In the genomic region with DNA sequence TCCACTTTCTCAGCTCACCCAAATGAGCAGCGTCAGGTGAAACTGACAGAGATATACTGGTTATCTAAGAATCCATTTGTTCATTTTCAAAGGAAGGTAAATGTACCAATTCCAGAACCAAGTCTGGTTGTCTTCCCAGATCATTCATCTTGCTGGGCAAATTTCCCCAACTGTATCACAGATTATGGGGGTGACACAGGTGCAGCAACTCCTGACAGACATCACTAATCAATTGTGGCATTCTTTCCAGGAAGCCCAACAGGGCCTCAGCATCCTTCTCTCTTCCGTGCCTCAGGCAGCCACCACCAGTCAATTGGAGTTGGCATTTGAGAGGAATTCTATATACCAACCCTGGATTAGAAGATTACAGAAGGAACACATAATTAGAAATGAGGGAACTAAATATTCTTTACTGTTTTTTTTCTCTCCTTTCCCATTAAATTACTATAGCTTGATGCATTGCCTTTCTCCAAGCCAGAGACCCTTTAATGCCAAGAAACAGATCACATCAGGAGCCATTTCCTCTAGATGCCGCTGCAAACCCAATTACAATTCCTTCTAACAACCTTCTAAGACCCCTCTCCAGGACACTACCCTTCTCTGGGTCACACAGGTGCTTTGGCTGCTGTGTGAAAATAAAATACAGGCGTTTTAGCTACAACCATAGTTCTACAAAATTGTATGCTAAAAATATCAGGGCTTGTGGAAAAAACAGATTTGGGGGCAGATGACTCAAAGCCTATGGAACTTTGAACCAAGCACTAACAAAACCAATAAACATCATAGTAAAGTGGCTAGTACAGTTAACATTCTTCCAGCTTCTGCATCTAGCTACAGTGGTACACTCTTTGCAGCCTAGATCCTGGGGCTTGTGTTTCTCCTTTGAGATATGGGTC, we compare ENCODE assay signal across 15 cellular contexts.
DNase-seq lines count a peak whose midpoint lies in the region; ATAC-seq, FAIRE-seq and TF ChIP-seq lines count a peak whose summit lies in the region.
"Had no signal": no experiment of that assay in that cellular context is flagged by ENCODE, and none has a peak within 500 bp of the region (broad histone marks: within the 10 kb centered on the region; RNA-seq: fewer than 3 reads in every experiment).

No MANE protein-coding gene starts in this region.

- peaks cover 41% of the 10 kb centered on the region for H3K4me1 Mint-ChIP-seq in activated T-helper 1 cell treated with anti-CD3 and anti-CD28 coated beads, Interleukin-12 subunit alpha, Interleukin-12 subunit beta, Interleukin-2, Interleukin-4 antibody, amounts not matched to agents 30 ng/mL and 10 ng/mL and 1 ng/mL, durations not matched to agents 14 hours and 24 hours and 36 hours (ENCODE audit: low read depth)
- peaks cover 9% of the 10 kb centered on the region for H3K4me1 Mint-ChIP-seq in activated T-cell treated with anti-CD3 and anti-CD28 coated beads, Interleukin-2, amount 50 U/mL, for 72 hours (ENCODE audit: low read depth)

- no peaks in the 10 kb centered on the region for H3K36me3 Mint-ChIP-seq in activated T-helper 1 cell treated with anti-CD3 and anti-CD28 coated beads, Interleukin-12 subunit alpha, Interleukin-12 subunit beta, Interleukin-2, Interleukin-4 antibody, amounts not matched to agents 30 ng/mL and 10 ng/mL and 1 ng/mL, durations not matched to agents 14 hours and 24 hours and 36 hours (ENCODE audit: low read depth)
- no peaks in the 10 kb centered on the region for H3K36me3 Mint-ChIP-seq in activated T-cell treated with anti-CD3 and anti-CD28 coated beads, Interleukin-2, amount 50 U/mL, for 72 hours (ENCODE audit: insufficient read depth in 2 of 2)
- H3K36me3 Mint-ChIP-seq: CD4-positive, alpha-beta memory T cell had no signal

- H3K27me3 ChIP-seq in IMR-90 (ENCODE audit: control insufficient read depth, insufficient read depth, low read length): no peaks in the 10 kb centered on the region
- H3K27me3 ChIP-seq in Panc1 (ENCODE audit: control insufficient read depth, insufficient read depth, low read length): no peaks in the 10 kb centered on the region
- H3K27me3 ChIP-seq in mesenchymal stem cell (ENCODE audit: control insufficient read depth in 1 of 2, insufficient read depth in 1 of 2, low read length in 2 of 2): no peaks in the 10 kb centered on the region
- H3K27me3 ChIP-seq in HepG2 (ENCODE audit: control insufficient read depth in 1 of 2, insufficient read depth in 2 of 2, low read length in 2 of 2): no peaks in the 10 kb centered on the region

- no peak overlapping the region for H2BK12ac ChIP-seq in mesenchymal stem cell (ENCODE audit: low read length in 2 of 2)

- TF ChIP-seq RAD21 in IMR-90 (IDR thresholded peaks at IDR 0.05; ENCODE audit: low read length) (no peak), HepG2 (CRISPR knock-in tag; IDR thresholded peaks at IDR 0.05) (no peak)

- no peak overlapping the region for H3K9ac ChIP-seq in IMR-90 (ENCODE audit: low read depth, low read length)
- H3K9ac ChIP-seq in mesenchymal stem cell (ENCODE audit: low read length): no peak overlapping the region
- no peak overlapping the region for H3K9ac ChIP-seq in HepG2 (ENCODE audit: insufficient read depth, low read depth, low read length)
- H3K9ac ChIP-seq: SK-N-SH had no signal

- POLR2A ChIA-PET in IMR-90 (lab: Charles Lee; ENCODE audit: unreplicated experiment): no interaction called here
- POLR2A ChIA-PET in Panc1 (lab: Charles Lee): no interaction called here
- POLR2A ChIA-PET in HepG2 (lab: Yijun Ruan, JAX): no interaction called here

- no peak for TF ChIP-seq POLR2A in IMR-90 (IDR thresholded peaks at IDR 0.05; ENCODE audit: low read depth, low read length)
- TF ChIP-seq POLR2A in HepG2 (IDR thresholded peaks at IDR 0.05; ENCODE audit: insufficient read depth in 1 of 2, low read depth in 2 of 2, low read length in 2 of 2): no peak

- peak overlapping the region in 1 of 2 experiments; percentile 37; a peak in 1 of 4 replicates for H4K8ac ChIP-seq in IMR-90 (ENCODE audit: low read depth in 2 of 2, low read length in 2 of 2)
- no peak overlapping the region for H4K8ac ChIP-seq in mesenchymal stem cell (ENCODE audit: low read length)

- DNase-seq in ELF-1 (ENCODE audit: low read depth, low spot score) (peak; percentile 11), IMR-90 (peak; percentile 41), Panc1 (ENCODE audit: low read depth, low spot score) (no peak), mesenchymal stem cell (peak; percentile 21), HepG2 (ENCODE audit: low spot score) (no peak), NCI-H526 (lab: John Stamatoyannopoulos, UW) (no peak)
- no peak for DNase-seq in activated T-helper 1 cell treated with anti-CD3 and anti-CD28 coated beads, Interleukin-12 subunit alpha, Interleukin-12 subunit beta, Interleukin-2, Interleukin-4 antibody, amounts not matched to agents 30 ng/mL and 10 ng/mL and 1 ng/mL, durations not matched to agents 14 hours and 24 hours and 36 hours (ENCODE audit: low spot score)
- no peak for DNase-seq in activated T-cell treated with anti-CD3 and anti-CD28 coated beads, Interleukin-2, amount 50 U/mL, for 72 hours
- DNase-seq: CD4-positive, alpha-beta memory T cell; Karpas-422; NCI-H1436; NCI-H2081; NCI-H524 treated with DMSO at 0.1 percent for 48 hours; SK-N-SH had no signal

- H4K91ac ChIP-seq in IMR-90 (ENCODE audit: insufficient read depth, low read depth, low read length) (no peak overlapping the region), mesenchymal stem cell (ENCODE audit: low read length) (no peak overlapping the region)

- H3K79me1 ChIP-seq in IMR-90 (ENCODE audit: low read depth in 1 of 2, low read length in 2 of 2) (no peaks in the 10 kb centered on the region), mesenchymal stem cell (replicated peaks; ENCODE audit: low read length, poor library complexity, severe bottlenecking) (no peaks in the 10 kb centered on the region)

- H2BK15ac ChIP-seq in IMR-90 (ENCODE audit: low read depth, low read length): no peak overlapping the region
- H2BK15ac ChIP-seq in mesenchymal stem cell (ENCODE audit: low read depth, poor library complexity, severe bottlenecking): no peak overlapping the region

- no peaks in the 10 kb centered on the region; the same call in 1 of the 2 replicates for H3K9me1 ChIP-seq in IMR-90 (ENCODE audit: insufficient read depth, low read length)

- no peak overlapping the region for H2AFZ ChIP-seq in IMR-90 (replicated peaks; ENCODE audit: low read length, poor library complexity)
- H2AFZ ChIP-seq in mesenchymal stem cell (ENCODE audit: low read depth, low read length): no peak overlapping the region
- no peak overlapping the region for H2AFZ ChIP-seq in HepG2 (ENCODE audit: low read length)

- H3K4me3 ChIP-seq in IMR-90 (ENCODE audit: insufficient read depth, low read depth, low read length) (no peak overlapping the region), Panc1 (ENCODE audit: low read depth in 2 of 2, low read length in 2 of 2) (no peak overlapping the region), mesenchymal stem cell (ENCODE audit: insufficient read depth in 1 of 2, low read depth in 1 of 2, low read length in 2 of 2) (no peak overlapping the region), HepG2 (replicated peaks in 1 of 3; ENCODE audit: insufficient read depth in 1 of 3, low read depth in 2 of 3, low read length in 3 of 3) (no peak overlapping the region)

- no peak for TF ChIP-seq EP300 in HepG2 (IDR thresholded peaks at IDR 0.05; ENCODE audit: low read depth in 2 of 2, low read length in 2 of 2)
- TF ChIP-seq EP300 in HepG2 (CRISPR knock-in tag; IDR thresholded peaks at IDR 0.05; ENCODE audit: borderline replicate concordance): no peak

- dilution Hi-C loops in IMR-90 (cut with HindIII; ENCODE audit: low sequenced_read_pairs, unreplicated experiment): no loop called here

- H3K27ac ChIP-seq in IMR-90 (ENCODE audit: insufficient read depth, low read length) (no peak overlapping the region), Panc1 (ENCODE audit: low read length) (no peak overlapping the region), mesenchymal stem cell (ENCODE audit: low read length, poor library complexity, severe bottlenecking) (no peak overlapping the region), HepG2 (ENCODE audit: extremely low read length, insufficient read depth, low read length) (no peak overlapping the region)

- no peaks in the 10 kb centered on the region for H3K9me3 Mint-ChIP-seq in activated T-helper 1 cell treated with anti-CD3 and anti-CD28 coated beads, Interleukin-12 subunit alpha, Interleukin-12 subunit beta, Interleukin-2, Interleukin-4 antibody, amounts not matched to agents 30 ng/mL and 10 ng/mL and 1 ng/mL, durations not matched to agents 14 hours and 24 hours and 36 hours
- peaks cover 0 to 2% of the 10 kb centered on the region in 2 donors for H3K9me3 Mint-ChIP-seq in activated T-cell treated with anti-CD3 and anti-CD28 coated beads, Interleukin-2, amount 50 U/mL, for 72 hours

- H2AK5ac ChIP-seq in IMR-90 (ENCODE audit: low read depth, low read length): peak overlapping the region; percentile 27; the same call in 1 of the 2 replicates
- no peak overlapping the region for H2AK5ac ChIP-seq in mesenchymal stem cell (ENCODE audit: low read length, severe bottlenecking)

- WGBS in IMR-90 (ENCODE audit: extremely low coverage in 2 of 2, insufficient read length in 1 of 2), 2 experiments: no CpG with 5 or more reads among the region's 4 CpGs
- WGBS in mesenchymal stem cell: 87% methylated on average over 2 of the region's 4 CpGs
- 9% methylated on average over 4 of the region's 4 CpGs for WGBS in HepG2 (ENCODE audit: low lambda C conversion rate)

- peaks cover 7% of the 10 kb centered on the region for H3K4me1 ChIP-seq in IMR-90 (ENCODE audit: control insufficient read depth, insufficient read depth, low read length)
- H3K4me1 ChIP-seq in Panc1 (ENCODE audit: control insufficient read depth, insufficient read depth, low read length): no peaks in the 10 kb centered on the region
- H3K4me1 ChIP-seq in mesenchymal stem cell (ENCODE audit: control insufficient read depth, insufficient read depth, low read depth, low read length): no peaks in the 10 kb centered on the region
- no peaks in the 10 kb centered on the region for H3K4me1 ChIP-seq in HepG2 (ENCODE audit: insufficient read depth, low read length)

- CTCF ChIA-PET in IMR-90 (lab: Yijun Ruan, JAX) (no interaction called here), Panc1 (lab: Charles Lee) (no interaction called here), HepG2 (lab: Yijun Ruan, JAX; ENCODE audit: low intra/inter-chr PET ratio, low total read pairs) (no interaction called here)

- H3K18ac ChIP-seq in IMR-90 (ENCODE audit: low read depth, low read length) (no peak overlapping the region), mesenchymal stem cell (ENCODE audit: low read depth in 1 of 2, low read length in 2 of 2) (no peak overlapping the region)

- H2AK9ac ChIP-seq in IMR-90 (replicated peaks; ENCODE audit: low read depth, low read length, poor library complexity): no peak overlapping the region

- H4K20me1 ChIP-seq in IMR-90 (ENCODE audit: insufficient read depth, low read length): no peaks in the 10 kb centered on the region
- no peaks in the 10 kb centered on the region for H4K20me1 ChIP-seq in HepG2 (ENCODE audit: insufficient read depth, low read length)

- H2BK5ac ChIP-seq in IMR-90 (ENCODE audit: low read depth, low read length, poor library complexity, severe bottlenecking) (no peak overlapping the region), mesenchymal stem cell (ENCODE audit: low read depth, low read length, poor library complexity, severe bottlenecking) (no peak overlapping the region)

- H3K27me3 Mint-ChIP-seq in activated T-helper 1 cell treated with anti-CD3 and anti-CD28 coated beads, Interleukin-12 subunit alpha, Interleukin-12 subunit beta, Interleukin-2, Interleukin-4 antibody, amounts not matched to agents 30 ng/mL and 10 ng/mL and 1 ng/mL, durations not matched to agents 14 hours and 24 hours and 36 hours (ENCODE audit: insufficient read depth): no peaks in the 10 kb centered on the region
- H3K27me3 Mint-ChIP-seq in activated T-cell treated with anti-CD3 and anti-CD28 coated beads, Interleukin-2, amount 50 U/mL, for 72 hours (ENCODE audit: low read depth): no peaks in the 10 kb centered on the region
- H3K27me3 Mint-ChIP-seq: CD4-positive, alpha-beta memory T cell had no signal

- H3K9me3 ChIP-seq in IMR-90 (ENCODE audit: control insufficient read depth, insufficient read depth, low read length) (no peaks in the 10 kb centered on the region), Panc1 (ENCODE audit: control insufficient read depth, insufficient read depth, low read depth, low read length) (no peaks in the 10 kb centered on the region), mesenchymal stem cell (ENCODE audit: control insufficient read depth, low read length) (no peaks in the 10 kb centered on the region), HepG2 (ENCODE audit: low read length) (no peaks in the 10 kb centered on the region)
- H3K9me3 ChIP-seq: SK-N-SH had no signal

- ATAC-seq in IMR-90 (ENCODE audit: low read depth): peak; percentile 79
- ATAC-seq in Panc1: no peak
- ATAC-seq in HepG2: no peak
- ATAC-seq in activated T-cell treated with anti-CD3 and anti-CD28 coated beads, Interleukin-2, amount 50 U/mL, for 72 hours (replicated peaks in 1 of 2): no peak
- ATAC-seq: Right ventricle myocardium inferior had no signal

- no peak for FAIRE-seq in HepG2 (lab: Jason Lieb, UNC)

- intact Hi-C loops in IMR-90 (cut with micrococcal nuclease): no loop called here
- intact Hi-C loops in Panc1 (cut with micrococcal nuclease; ENCODE audit: unreplicated experiment): no loop called here
- intact Hi-C loops in HepG2 (cut with micrococcal nuclease; ENCODE audit: unreplicated experiment): no loop called here
- intact Hi-C loops in activated T-helper 1 cell treated with anti-CD3 and anti-CD28 coated beads, Interleukin-12 subunit alpha, Interleukin-12 subunit beta, Interleukin-2, Interleukin-4 antibody, amounts not matched to agents 30 ng/mL and 10 ng/mL and 1 ng/mL, durations not matched to agents 14 hours and 24 hours and 36 hours (cut with micrococcal nuclease): no loop called here

- no peak overlapping the region for H3K56ac ChIP-seq in IMR-90 (ENCODE audit: extremely low read depth, insufficient read depth, low read length)

- no peaks in the 10 kb centered on the region for H3K36me3 ChIP-seq in IMR-90 (ENCODE audit: control insufficient read depth, insufficient read depth, low read length)
- H3K36me3 ChIP-seq in Panc1 (ENCODE audit: control insufficient read depth, insufficient read depth, low read length): no peaks in the 10 kb centered on the region
- no peaks in the 10 kb centered on the region for H3K36me3 ChIP-seq in mesenchymal stem cell (ENCODE audit: control insufficient read depth in 1 of 2, insufficient read depth in 2 of 2, low read depth in 1 of 2, low read length in 2 of 2)
- H3K36me3 ChIP-seq in HepG2 (replicated peaks in 1 of 2; ENCODE audit: control insufficient read depth in 1 of 2, insufficient read depth in 2 of 2, low read length in 2 of 2): no peaks in the 10 kb centered on the region

- H3K4me2 ChIP-seq in IMR-90 (ENCODE audit: low read depth, low read length): peak overlapping the region; percentile 6; the same call in 1 of the 2 replicates
- H3K4me2 ChIP-seq in mesenchymal stem cell (ENCODE audit: low read length, poor library complexity, severe bottlenecking): no peak overlapping the region
- no peak overlapping the region for H3K4me2 ChIP-seq in HepG2 (ENCODE audit: low read depth, low read length)
- H3K4me2 ChIP-seq: SK-N-SH had no signal

- H3K27ac Mint-ChIP-seq in activated T-helper 1 cell treated with anti-CD3 and anti-CD28 coated beads, Interleukin-12 subunit alpha, Interleukin-12 subunit beta, Interleukin-2, Interleukin-4 antibody, amounts not matched to agents 30 ng/mL and 10 ng/mL and 1 ng/mL, durations not matched to agents 14 hours and 24 hours and 36 hours: no peak overlapping the region
- no peak overlapping the region for H3K27ac Mint-ChIP-seq in activated T-cell treated with anti-CD3 and anti-CD28 coated beads, Interleukin-2, amount 50 U/mL, for 72 hours
- H3K27ac Mint-ChIP-seq: CD4-positive, alpha-beta memory T cell had no signal

- no peak overlapping the region for H4K5ac ChIP-seq in IMR-90 (ENCODE audit: low read depth, low read length)

- H3K4me3 Mint-ChIP-seq in activated T-helper 1 cell treated with anti-CD3 and anti-CD28 coated beads, Interleukin-12 subunit alpha, Interleukin-12 subunit beta, Interleukin-2, Interleukin-4 antibody, amounts not matched to agents 30 ng/mL and 10 ng/mL and 1 ng/mL, durations not matched to agents 14 hours and 24 hours and 36 hours: no peak overlapping the region
- no peak overlapping the region for H3K4me3 Mint-ChIP-seq in activated T-cell treated with anti-CD3 and anti-CD28 coated beads, Interleukin-2, amount 50 U/mL, for 72 hours
- H3K4me3 Mint-ChIP-seq: CD4-positive, alpha-beta memory T cell had no signal

- H3K79me2 ChIP-seq in HepG2 (ENCODE audit: insufficient read depth, low read length): no peaks in the 10 kb centered on the region

- BruUV-seq in IMR-90 (replicated peaks; lab: Mats Ljungman, UMichigan) (no TSS peak), Panc1 (replicated peaks; lab: Mats Ljungman, UMichigan) (no TSS peak), HepG2 (replicated peaks; lab: Mats Ljungman, UMichigan) (no TSS peak)

- H3K4ac ChIP-seq in IMR-90 (ENCODE audit: low read depth, low read length) (no peak overlapping the region), mesenchymal stem cell (ENCODE audit: low read depth in 1 of 2, low read length in 2 of 2) (no peak overlapping the region)

- in situ Hi-C loops in IMR-90 (cut with MboI; ENCODE audit: low sequenced_read_pairs): no loop called here
- in situ Hi-C loops in Panc1 (cut with HindIII; ENCODE audit: low pct_unique_long_range_greater_than_20kb, low sequenced_read_pairs): no loop called here
- in situ Hi-C loops in HepG2 (cut with HindIII; ENCODE audit: extremely low pct_ligation_motif_present, low pct_unique_long_range_greater_than_20kb): no loop called here

- H2BK120ac ChIP-seq in IMR-90 (ENCODE audit: low read depth, low read length) (no peak overlapping the region), mesenchymal stem cell (ENCODE audit: low read depth, low read length) (no peak overlapping the region)

- TF ChIP-seq CTCF in IMR-90 (conservative IDR thresholded peaks at IDR 0.05; ENCODE audit: low read depth, low read length): no peak
- TF ChIP-seq CTCF in Panc1 (IDR thresholded peaks at IDR 0.05): peak; percentile 19
- no peak for TF ChIP-seq CTCF in HepG2 (CRISPR knock-in tag; IDR thresholded peaks at IDR 0.05)

- H2BK20ac ChIP-seq in IMR-90 (ENCODE audit: low read depth, low read length): no peak overlapping the region; the same call in 1 of the 2 replicates

- 0 out of 2 replicates have a peak overlapping the region, but pooled peaks have one; percentile 15 for H3K14ac ChIP-seq in IMR-90 (replicated peaks; ENCODE audit: low read depth, low read length)
- peak overlapping the region in 1 of 2 experiments; percentile 47 for H3K14ac ChIP-seq in mesenchymal stem cell (ENCODE audit: low read length in 2 of 2)

- H3K23ac ChIP-seq in IMR-90 (ENCODE audit: low read depth, low read length) (no peak overlapping the region), mesenchymal stem cell (ENCODE audit: low read length in 2 of 2) (no peak overlapping the region)

Comparison
In these comparisons a context has a peak if more than half of its experiments do, and no peak if none do; other contexts are left out.
1. DNase-seq: peak in ELF-1 (single experiment), IMR-90 (single experiment) and mesenchymal stem cell (single experiment); none in Panc1 (single experiment), HepG2 (single experiment), activated T-helper 1 cell treated with anti-CD3 and anti-CD28 coated beads, Interleukin-12 subunit alpha, Interleukin-12 subunit beta, Interleukin-2, Interleukin-4 antibody, amounts not matched to agents 30 ng/mL and 10 ng/mL and 1 ng/mL, durations not matched to agents 14 hours and 24 hours and 36 hours (single experiment), activated T-cell treated with anti-CD3 and anti-CD28 coated beads, Interleukin-2, amount 50 U/mL, for 72 hours (0 of 2) and NCI-H526 (0 of 2).